Comparison of ENCODE assay signal across 9 cellular contexts in genomic region chr12:57834086-57834876, GRCh38. TPM values are rescaled to one million over a fixed set of nuclear protein-coding genes. Genes with fewer than 3 reads are reported as not detected.
DNase-seq lines count a peak whose midpoint lies in the region; ATAC-seq and TF ChIP-seq lines count a peak whose summit lies in the region.
"Had no signal": no experiment of that assay in that cellular context is flagged by ENCODE, and none has a peak within 500 bp of the region (broad histone marks: within the 10 kb centered on the region; RNA-seq: fewer than 3 reads in every experiment).

No MANE protein-coding gene starts in this region.

- TF ChIP-seq CTCF in esophagus muscularis mucosa (IDR thresholded peaks at IDR 0.05) (no peak), Calu3 (IDR thresholded peaks at IDR 0.05; ENCODE audit: unreplicated experiment) (no peak), testis (IDR thresholded peaks at IDR 0.05) (no peak)

- H3K27ac Mint-ChIP-seq in activated T-cell treated with anti-CD3 and anti-CD28 coated beads, Interleukin-2, amount 50 U/mL, for 24 hours = peak overlapping the region; percentile 83
- H3K27ac Mint-ChIP-seq in Calu3 (ENCODE audit: unreplicated experiment) = no peak overlapping the region

- H3K4me1 Mint-ChIP-seq in activated T-cell treated with anti-CD3 and anti-CD28 coated beads, Interleukin-2, amount 50 U/mL, for 24 hours (ENCODE audit: low read depth) = peaks cover 88% of the 10 kb centered on the region
- peaks cover 30% of the 10 kb centered on the region for H3K4me1 Mint-ChIP-seq in Calu3 (ENCODE audit: low read depth, unreplicated experiment)

- H3K27me3 ChIP-seq in esophagus muscularis mucosa (no peaks in the 10 kb centered on the region), testis (no peaks in the 10 kb centered on the region)

- H3K9me3 ChIP-seq in esophagus muscularis mucosa (no peaks in the 10 kb centered on the region), testis (no peaks in the 10 kb centered on the region)

- no CpG with 5 or more reads among the region's 1 CpG for WGBS in esophagus muscularis mucosa
- WGBS in testis, 2 donors = 0% methylated on average over 1 of the region's 1 CpG; no CpG with 5 or more reads in 1 of the 2 donors

- no peak for ATAC-seq in GM21360 (IDR thresholded peaks at IDR 0.05; ENCODE audit: unreplicated experiment)

- no peak for DNase-seq in activated T-cell treated with anti-CD3 and anti-CD28 coated beads, Interleukin-2, amount 50 U/mL, for 24 hours
- no peak for DNase-seq in activated T-cell treated with anti-CD3 and anti-CD28 coated beads, Interleukin-2, amount 50 U/mL, for 1 hour
- peak; percentile 27 for DNase-seq in NCI-H524 treated with DMSO at 0.1 percent for 48 hours (lab: John Stamatoyannopoulos, UW)
- DNase-seq in esophagus muscularis mucosa (ENCODE audit: extremely low spot score) = no peak
- DNase-seq in substantia nigra (lab: John Stamatoyannopoulos, UW) = peak in 1 of 49 donors; percentile 16
- no peak for DNase-seq in Calu3
- DNase-seq in testis = no peak
- DNase-seq: activated CD4-positive, CD25-positive, alpha-beta regulatory T cell treated with anti-CD3 and anti-CD28 coated beads, Interleukin-2, amount 50 U/mL, for 72 hours had no signal

- H3K9me3 Mint-ChIP-seq in activated T-cell treated with anti-CD3 and anti-CD28 coated beads, Interleukin-2, amount 50 U/mL, for 24 hours = no peaks in the 10 kb centered on the region
- H3K9me3 Mint-ChIP-seq in Calu3 (ENCODE audit: low read depth, unreplicated experiment) = no peaks in the 10 kb centered on the region

- H3K4me3 Mint-ChIP-seq in activated T-cell treated with anti-CD3 and anti-CD28 coated beads, Interleukin-2, amount 50 U/mL, for 24 hours = no peak overlapping the region
- no peak overlapping the region for H3K4me3 Mint-ChIP-seq in Calu3 (ENCODE audit: low read depth, unreplicated experiment)

- intact Hi-C loops in esophagus muscularis mucosa (cut with DNase I) = loop anchor here (2.0 to 5.0 kb wide), 2 partner anchors 52 to 69 kb away; partner anchors contain the start of gene TSFM
- intact Hi-C loops in Calu3 (cut with micrococcal nuclease; ENCODE audit: unreplicated experiment) = no loop called here
- intact Hi-C loops in testis (cut with DNase I; ENCODE audit: low total_unique reads) = loop anchor here (5.0 kb wide), 1 partner anchor 63 kb away; no protein-coding TSS in a partner anchor

- no peaks in the 10 kb centered on the region for H3K27me3 Mint-ChIP-seq in activated T-cell treated with anti-CD3 and anti-CD28 coated beads, Interleukin-2, amount 50 U/mL, for 24 hours
- no peaks in the 10 kb centered on the region for H3K27me3 Mint-ChIP-seq in Calu3 (ENCODE audit: unreplicated experiment)

- H3K36me3 Mint-ChIP-seq in activated T-cell treated with anti-CD3 and anti-CD28 coated beads, Interleukin-2, amount 50 U/mL, for 24 hours (ENCODE audit: low read depth) = peaks cover 5% of the 10 kb centered on the region
- no peaks in the 10 kb centered on the region for H3K36me3 Mint-ChIP-seq in Calu3 (ENCODE audit: insufficient read depth, unreplicated experiment)

- CTCF ChIA-PET in Calu3 (lab: Charles Lee) = interaction anchor here (0.6 kb wide), 1 partner anchor 50 kb away, joined by 3 read pairs; no protein-coding TSS in a partner anchor

- H3K27ac ChIP-seq in esophagus muscularis mucosa (replicated peaks in 1 of 4) (peak overlapping the region; percentile 15 to 100 (median 70)), substantia nigra (ENCODE audit: low read depth, low read length, poor library complexity, severe bottlenecking) (peak overlapping the region; percentile 62), testis (peak overlapping the region in 1 of 2 donors; percentile 27)

- peaks cover 99 to 100% (median 100%) of the 10 kb centered on the region in 4 donors for H3K4me1 ChIP-seq in esophagus muscularis mucosa
- H3K4me1 ChIP-seq in testis = peaks cover 89% of the 10 kb centered on the region

- H3K4me3 ChIP-seq in esophagus muscularis mucosa = peak overlapping the region in 1 of 4 donors; percentile 19
- no peak overlapping the region for H3K4me3 ChIP-seq in testis

- H3K36me3 ChIP-seq in esophagus muscularis mucosa = peaks cover 2 to 16% (median 3%) of the 10 kb centered on the region in 4 donors
- no peaks in the 10 kb centered on the region for H3K36me3 ChIP-seq in testis (ENCODE audit: low read depth, missing control alignments)

- TF ChIP-seq EP300 in esophagus muscularis mucosa (IDR thresholded peaks at IDR 0.05) = no peak

- TF ChIP-seq POLR2A in esophagus muscularis mucosa (IDR thresholded peaks at IDR 0.05; ENCODE audit: low read depth) (no peak), testis (IDR thresholded peaks at IDR 0.05) (no peak)

- BruUV-seq in Calu3 (replicated peaks; lab: Mats Ljungman, UMichigan) = no TSS peak

RNA-seq across cellular contexts. Expression of gene CTDSP2, which starts 12.2 kb away (rescaled TPM):
- total RNA-seq in esophagus muscularis mucosa (100 to 1,000 TPM; 127 to 249 (median 196) TPM), Calu3 (2022) (117 and 119 TPM in 2 replicates), testis (100 to 1,000 TPM; 103 to 140 TPM)
- 123 TPM for polyA plus RNA-seq in testis (ENCODE audit: insufficient read depth, low read depth, low replicate concordance)

RNA-seq across cellular contexts. Expression of gene AVIL, which starts 15.7 kb away (rescaled TPM):
- total RNA-seq in esophagus muscularis mucosa (1 to 10 TPM; 2.2 to 5.8 (median 2.8) TPM), Calu3 (2022) (6.4 and 7.9 TPM in 2 replicates), testis (1 to 10 TPM; 3.1 to 4.4 TPM)
- polyA plus RNA-seq in testis (ENCODE audit: insufficient read depth, low read depth, low replicate concordance) = 6.0 TPM

RNA-seq across cellular contexts. Expression of gene TSFM, which starts 51.7 kb away (rescaled TPM):
- total RNA-seq in esophagus muscularis mucosa = 10 to 100 TPM; 17.6 to 38.4 (median 29.2) TPM
- total RNA-seq in Calu3 (2022) = 47.1 and 49.0 TPM in 2 replicates
- 10 to 100 TPM; 26.9 to 30.0 TPM for total RNA-seq in testis
- polyA plus RNA-seq in testis (ENCODE audit: insufficient read depth, low read depth, low replicate concordance) = 51.2 TPM
